ENCODE assay signal across 1 cellular context in genomic region chr3:39146611-39147373, GRCh38.
TF ChIP-seq lines count a peak whose summit lies in the region.

No MANE protein-coding gene starts in this region.

TF ChIP-seq in HCT116, 20 proteins besides CTCF, POLR2A, EP300 and RAD21:
- TF ChIP-seq YY1 (IDR thresholded peaks at IDR 0.05; ENCODE audit: extremely low read depth, insufficient replicate concordance, low read depth, low read length) (peak; percentile 74), POLR2AphosphoS5 (IDR thresholded peaks at IDR 0.05; ENCODE audit: low read depth, low read length) (peak; percentile 72), SP1 (IDR thresholded peaks at IDR 0.05; ENCODE audit: low read depth) (no peak), TCF7L2 (IDR thresholded peaks at IDR 0.05; ENCODE audit: borderline replicate concordance, extremely low read depth, insufficient read depth, insufficient read length) (peak; percentile 86), ZBTB33 (IDR thresholded peaks at IDR 0.05; ENCODE audit: extremely low read depth, insufficient replicate concordance, low read length) (peak; percentile 37)
TF ChIP-seq in HCT116: peak in this region for 4.
